ENCODE assay signal across 30 cellular contexts in the genomic region with DNA sequence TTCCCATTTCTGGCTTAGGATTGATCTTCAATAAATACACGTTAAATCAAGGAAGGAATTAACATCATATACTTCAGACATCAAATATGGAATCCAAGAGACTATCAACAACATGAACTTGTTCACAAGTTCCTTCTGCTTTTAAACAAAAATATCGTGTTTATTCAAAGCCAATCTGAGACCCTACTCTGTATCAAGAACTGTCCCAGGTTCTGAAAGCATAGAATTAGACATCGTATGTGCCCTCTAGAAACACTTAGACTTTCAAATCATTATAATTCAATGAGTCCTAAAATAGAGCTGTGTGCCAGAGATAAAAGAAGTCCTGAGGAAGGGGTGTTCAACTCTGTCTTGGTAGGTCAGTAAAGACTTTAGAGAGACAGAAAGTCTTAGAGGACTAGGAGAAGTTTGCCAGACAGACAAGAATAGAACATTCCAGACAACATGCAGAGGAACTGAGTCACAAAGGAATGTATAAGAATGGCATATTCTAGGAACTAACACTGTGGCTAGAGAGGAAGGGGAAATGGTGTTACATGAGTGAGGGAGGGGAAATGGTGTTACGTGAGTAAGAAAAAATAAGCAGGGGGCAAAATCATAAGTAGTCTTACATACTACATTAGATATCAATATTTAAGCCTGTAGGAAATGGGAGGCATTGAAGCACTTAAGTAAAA. TPM values are rescaled to one million over a fixed set of nuclear protein-coding genes. Genes with fewer than 3 reads are reported as not detected.
"Had no signal": no experiment of that assay in that cellular context is flagged by ENCODE, and none has a peak within 500 bp of the region (broad histone marks: within the 10 kb centered on the region; RNA-seq: fewer than 3 reads in every experiment).

No MANE protein-coding gene starts in this region.

- H3K36me3 ChIP-seq: esophagus muscularis mucosa, prostate gland, right lobe of liver, stomach, thoracic aorta had no signal

- H3K4me2 ChIP-seq: hepatocyte had no signal

- H3K79me2 ChIP-seq: hepatocyte, parathyroid adenoma had no signal

- H3K9ac ChIP-seq: parathyroid adenoma had no signal

- ATAC-seq: foreskin keratinocyte, left colon, left ventricle myocardium superior, right lobe of liver had no signal

- H2AFZ ChIP-seq: hepatocyte, parathyroid adenoma had no signal

- H3K4me3 ChIP-seq: esophagus muscularis mucosa, hepatocyte, lung, prostate gland, right lobe of liver, skin epidermis, stomach, thoracic aorta had no signal

- H3K4me1 ChIP-seq: esophagus muscularis mucosa, foreskin keratinocyte, parathyroid adenoma, prostate gland, right lobe of liver, stomach had no signal

- H3K27me3 ChIP-seq: esophagus muscularis mucosa, foreskin keratinocyte, hepatocyte, right lobe of liver had no signal

- FAIRE-seq: endometrium had no signal

- H3K4me1 Mint-ChIP-seq: nephron had no signal

- H3K4me3 Mint-ChIP-seq: naive B cell, nephron had no signal

- DNase-seq: cortex of kidney; effector memory CD4-positive, alpha-beta T cell; foreskin keratinocyte; head of caudate nucleus; left colon; left ventricle myocardium superior; mesendoderm; naive B cell; retina; right lobe of liver; stimulated activated CD4-positive, alpha-beta T cell treated with anti-CD3 and anti-CD28 coated beads, Interleukin-2, amount 100 ng/mL, for 24 hours; stimulated activated CD4-positive, alpha-beta T cell treated with anti-CD3 and anti-CD28 coated beads, Interleukin-4, amount 100 ng/mL, for 4 hours; stimulated activated naive CD4-positive, alpha-beta T cell; stomach; substantia nigra; trophoblast cell had no signal

- H3K27ac Mint-ChIP-seq: naive B cell, nephron had no signal

- H3K9me3 ChIP-seq: prostate gland, right lobe of liver had no signal

- H3K27ac ChIP-seq: epithelial cell of prostate, esophagus muscularis mucosa, foreskin keratinocyte, hepatocyte, parathyroid adenoma, prostate gland, right lobe of liver, skin epidermis, stomach, thoracic aorta had no signal

RNA-seq across cellular contexts. Expression of gene TPD52L3, which starts 2.9 kb away (rescaled TPM):
- total RNA-seq: chondrocyte, esophagus muscularis mucosa, foreskin keratinocyte, hepatocyte, kidney epithelial cell, left colon, left ventricle myocardium superior, lung, omental fat pad, right lobe of liver, stomach, urinary bladder had no signal
- polyA plus RNA-seq: foreskin keratinocyte, hepatocyte, lung, stomach, urinary bladder had no signal
